10 cellular contexts compared by ENCODE assay signal in the genomic region with DNA sequence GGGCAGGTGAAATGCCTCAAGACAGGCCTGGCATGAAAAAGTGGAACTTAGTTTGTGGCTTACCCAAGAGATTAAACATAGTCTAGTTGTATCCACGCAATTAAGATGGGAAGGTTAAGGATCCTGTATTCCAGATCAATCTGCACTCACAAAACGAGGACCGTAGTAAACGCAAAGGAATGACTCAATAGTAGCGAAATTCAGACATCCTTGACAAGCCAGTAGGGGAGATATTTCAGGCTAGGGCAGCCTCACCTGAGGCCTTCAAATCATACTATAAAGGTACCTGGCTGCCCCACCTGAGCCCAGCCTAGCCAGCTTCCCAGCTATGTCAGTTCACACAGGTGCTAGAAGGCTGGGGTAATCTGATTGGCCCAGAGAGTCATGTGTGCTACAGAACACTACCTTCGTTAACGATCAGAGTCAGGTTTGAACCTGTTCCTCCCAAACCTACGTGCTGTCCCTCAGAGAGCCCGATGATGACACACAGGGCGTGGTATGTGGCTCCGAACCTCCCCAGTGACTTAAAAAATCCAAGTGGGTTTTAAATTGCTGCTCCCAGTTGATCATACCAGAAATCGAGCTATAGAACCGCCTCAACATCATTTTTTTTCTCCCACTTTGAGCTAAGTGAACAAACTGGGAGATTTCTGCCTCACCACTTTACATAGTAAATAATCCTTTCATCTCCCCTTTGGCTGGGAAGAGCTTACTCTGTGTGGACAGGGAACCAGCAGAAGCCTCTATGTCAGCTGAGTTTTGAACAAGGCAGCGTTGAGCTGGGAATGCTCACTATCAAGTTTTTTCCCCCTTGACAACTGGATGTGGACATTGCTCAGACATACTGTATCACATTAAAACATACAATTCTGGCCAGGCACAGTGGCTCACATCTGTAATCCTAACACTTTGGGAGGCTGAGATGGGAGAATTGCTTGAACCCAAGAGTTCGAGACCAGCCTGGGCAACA. TPM values are rescaled to one million over a fixed set of nuclear protein-coding genes. Genes with fewer than 3 reads are reported as not detected.
DNase-seq lines count a peak whose midpoint lies in the region; ATAC-seq and TF ChIP-seq lines count a peak whose summit lies in the region.
"Had no signal": no experiment of that assay in that cellular context is flagged by ENCODE, and none has a peak within 500 bp of the region (broad histone marks: within the 10 kb centered on the region; RNA-seq: fewer than 3 reads in every experiment).

No MANE protein-coding gene starts in this region.

- no peaks in the 10 kb centered on the region for H3K36me3 ChIP-seq in esophagus squamous epithelium

- H3K4me1 ChIP-seq in esophagus squamous epithelium = peaks cover 35 to 89% (median 55%) of the 10 kb centered on the region in 3 donors

- H3K27me3 ChIP-seq in esophagus squamous epithelium = no peaks in the 10 kb centered on the region

- DNase-seq in HPDE6-E6E7 (ENCODE audit: extremely low spot score) (peak; percentile 96), NCI-H526 treated with DMSO at 0.1 percent for 48 hours (lab: John Stamatoyannopoulos, UW) (peak; percentile 93), esophagus squamous epithelium (lab: John Stamatoyannopoulos, UW) (no peak), anterior cingulate cortex (lab: John Stamatoyannopoulos, UW) (no peak), germinal center (ENCODE audit: low spot score) (no peak), hepatic stellate cell (ENCODE audit: low spot score) (no peak)
- DNase-seq: NCI-H1694, T-helper 1 cell had no signal

- peak overlapping the region; percentile 90 to 97 (median 94) for H3K27ac ChIP-seq in esophagus squamous epithelium
- peak overlapping the region in 20 of 21 experiments; percentile 43 to 86 (median 78) for H3K27ac ChIP-seq in skin epidermis

- no peak for ATAC-seq in HG03135 (IDR thresholded peaks at IDR 0.05; ENCODE audit: unreplicated experiment)

- no peaks in the 10 kb centered on the region for H3K9me3 ChIP-seq in esophagus squamous epithelium

- TF ChIP-seq CTCF in esophagus squamous epithelium (IDR thresholded peaks at IDR 0.05) = peak in 3 of 6 experiments; percentile 6 to 36 (median 23)

- H3K4me3 ChIP-seq in esophagus squamous epithelium (peak overlapping the region in 1 of 4 donors; percentile 3), skin epidermis (no peak overlapping the region)

- 31 to 58% methylated on average over 14 to 15 of the region's 15 CpGs for WGBS in esophagus squamous epithelium, 2 donors

- TF ChIP-seq POLR2A in esophagus squamous epithelium (IDR thresholded peaks at IDR 0.05) = no peak

- intact Hi-C loops in esophagus squamous epithelium (cut with DNase I) = no loop called here

RNA-seq across cellular contexts. Expression of gene AHNAK, which starts 46.3 kb away (rescaled TPM):
- total RNA-seq in esophagus squamous epithelium = 1,000 to 10,000 TPM in 2 of 4 donors, 100 to 1,000 TPM in 2; 695 to 1,250 (median 954) TPM

Comparison
In these comparisons a context has a peak if more than half of its experiments do, and no peak if none do; other contexts are left out.
1. DNase-seq: peak in HPDE6-E6E7 (single experiment) and NCI-H526 treated with DMSO at 0.1 percent for 48 hours (single experiment); none in esophagus squamous epithelium (single experiment), anterior cingulate cortex (0 of 58), germinal center (single experiment) and hepatic stellate cell (single experiment).